Comparison of ENCODE assay signal across 8 cellular contexts in genomic region chr22:17057959-17058814, GRCh38. TPM values are rescaled to one million over a fixed set of nuclear protein-coding genes. Genes with fewer than 3 reads are reported as not detected.
DNase-seq lines count a peak whose midpoint lies in the region; ATAC-seq and TF ChIP-seq lines count a peak whose summit lies in the region.

No MANE protein-coding gene starts in this region.

- DNase-seq in EH (ENCODE audit: low read depth) (peak; percentile 82), HT1080 (ENCODE audit: low read depth) (peak; percentile 66), Panc1 (ENCODE audit: low read depth, low spot score) (peak; percentile 51), germinal center (ENCODE audit: low spot score) (peak; percentile 66), omental fat pad (ENCODE audit: low spot score) (peak; percentile 39)
- DNase-seq in activated naive CD4-positive, alpha-beta T cell treated with Interleukin-2 at 50 U/mL for 16 hours: peak; percentile 45

- TF ChIP-seq CTCF in Panc1 (IDR thresholded peaks at IDR 0.05) (peak; percentile 89), omental fat pad (IDR thresholded peaks at IDR 0.05) (peak in 1 of 3 donors; percentile 30)

- ATAC-seq in Panc1 (peak; percentile 94), omental fat pad (ENCODE audit: low FRiP score) (no peak), GM18873 (IDR thresholded peaks at IDR 0.05; ENCODE audit: low FRiP score, unreplicated experiment) (no peak), HG03097 (IDR thresholded peaks at IDR 0.05; ENCODE audit: low FRiP score, unreplicated experiment) (no peak)

- no peaks in the 10 kb centered on the region; the same call in 1 of the 2 replicates for H3K36me3 ChIP-seq in Panc1 (ENCODE audit: control insufficient read depth, insufficient read depth, low read length)

- H3K27ac ChIP-seq in Panc1 (ENCODE audit: low read length): no peak overlapping the region

- H3K27me3 ChIP-seq in Panc1 (ENCODE audit: control insufficient read depth, insufficient read depth, low read length): no peaks in the 10 kb centered on the region

- POLR2A ChIA-PET in Panc1 (lab: Charles Lee): no interaction called here

- in situ Hi-C loops in Panc1 (cut with HindIII; ENCODE audit: low pct_unique_long_range_greater_than_20kb, low sequenced_read_pairs): no loop called here

- no peaks in the 10 kb centered on the region for H3K9me3 ChIP-seq in Panc1 (ENCODE audit: control insufficient read depth, insufficient read depth, low read depth, low read length)

- CTCF ChIA-PET in Panc1 (lab: Charles Lee): interaction anchor here (0.6 to 1.8 kb wide), 7 partner anchors 16 to 283 kb away, joined by 3 to 13 read pairs (median 4); no protein-coding TSS in a partner anchor

- H3K4me1 ChIP-seq in Panc1 (ENCODE audit: control insufficient read depth, insufficient read depth, low read length): no peaks in the 10 kb centered on the region

- intact Hi-C loops in Panc1 (cut with micrococcal nuclease; ENCODE audit: unreplicated experiment): loop anchor here (1.0 kb wide), 2 partner anchors 126 to 141 kb away; no protein-coding TSS in a partner anchor

- no peak overlapping the region for H3K4me3 ChIP-seq in Panc1 (ENCODE audit: low read depth in 2 of 2, low read length in 2 of 2)

- no TSS peak for BruUV-seq in Panc1 (replicated peaks; lab: Mats Ljungman, UMichigan)

RNA-seq across cellular contexts. Expression of gene IL17RA, which starts 26.6 kb away (rescaled TPM):
- total RNA-seq in HT1080 (2014; rRNA removed; shearing (Covaris generic)): 4.0 and 4.5 TPM in 2 replicates
- 4.7 TPM in 2 replicates for polyA plus RNA-seq in HT1080 (2015; cell fraction: cytosol; rRNA removed)
- 11.5 and 15.3 TPM in 2 replicates for polyA plus RNA-seq in HT1080 (2015; cell fraction: nucleus; rRNA removed)
- total RNA-seq in Panc1 (2021; ENCODE audit: unreplicated experiment) (11.7 TPM), omental fat pad (10 to 100 TPM; 23.7 to 48.4 (median 31.0) TPM)
- 9.1 TPM for polyA plus RNA-seq in Panc1 (2012; ENCODE audit: insufficient read length)

RNA-seq across cellular contexts. Expression of gene GAB4, which starts 50.2 kb away (rescaled TPM):
- total RNA-seq in HT1080 (2014; rRNA removed; shearing (Covaris generic)): 0.16 TPM in 1 of 2 replicates, not detected in the other
- 0.06 and 0.20 TPM in 2 replicates for polyA plus RNA-seq in HT1080 (2015; cell fraction: cytosol; rRNA removed)
- polyA plus RNA-seq in HT1080 (2015; cell fraction: nucleus; rRNA removed): 0.14 and 0.35 TPM in 2 replicates
- total RNA-seq in Panc1 (2021; ENCODE audit: unreplicated experiment) (not detected), omental fat pad (not detected)
- not detected for polyA plus RNA-seq in Panc1 (2012; ENCODE audit: insufficient read length)
